ENCODE assay signal across 21 cellular contexts in the genomic region with DNA sequence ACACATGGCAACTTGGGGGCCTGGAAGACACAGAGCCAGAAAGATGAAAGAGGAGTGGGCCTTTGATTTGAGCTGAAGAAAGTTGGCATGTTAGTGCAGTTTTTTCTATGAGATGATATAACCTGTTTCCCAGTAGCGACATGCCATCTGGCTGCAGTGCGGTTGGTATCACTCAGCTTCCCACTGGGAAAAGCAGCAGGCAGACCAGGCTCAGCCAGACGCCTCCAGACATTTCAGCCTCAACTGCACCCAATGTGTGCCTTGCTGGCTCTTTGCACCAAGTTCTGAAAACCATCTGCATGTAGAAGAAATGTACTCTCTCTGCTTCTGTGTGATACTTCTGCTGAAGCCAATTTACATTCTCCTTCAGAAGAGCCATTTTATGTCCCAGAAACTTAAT.
"Had no signal": no experiment of that assay in that cellular context is flagged by ENCODE, and none has a peak within 500 bp of the region (broad histone marks: within the 10 kb centered on the region; RNA-seq: fewer than 3 reads in every experiment).

No MANE protein-coding gene starts in this region.

- H3K9me3 Mint-ChIP-seq: activated naive CD4-positive, alpha-beta T cell treated with anti-CD3 and anti-CD28 coated beads, Interleukin-2, amount 50 U/mL, for 24 hours; endodermal cell; stimulated activated naive CD8-positive, alpha-beta T cell treated with anti-CD3 and anti-CD28 coated beads, Interleukin-15, Interleukin-2, amounts not matched to agents 100 ng/mL and 50 ng/mL, for 24 hours; type B pancreatic cell had no signal

- H3K36me3 Mint-ChIP-seq: activated naive CD4-positive, alpha-beta T cell treated with anti-CD3 and anti-CD28 coated beads, Interleukin-2, amount 50 U/mL, for 24 hours; brain; type B pancreatic cell had no signal

- H3K27ac Mint-ChIP-seq: activated naive CD4-positive, alpha-beta T cell treated with anti-CD3 and anti-CD28 coated beads, Interleukin-2, amount 50 U/mL, for 24 hours; endodermal cell; nephron progenitor cell; stimulated activated naive CD8-positive, alpha-beta T cell treated with anti-CD3 and anti-CD28 coated beads, Interleukin-15, Interleukin-2, amounts not matched to agents 100 ng/mL and 50 ng/mL, for 24 hours; type B pancreatic cell had no signal

- H3K27me3 Mint-ChIP-seq: type B pancreatic cell had no signal

- ATAC-seq: lower lobe of right lung had no signal

- H3K4me3 ChIP-seq: adrenal gland, lower lobe of right lung, suprapubic skin had no signal

- DNase-seq: activated CD4-positive, alpha-beta T cell treated with anti-CD3 and anti-CD28 coated beads, Interleukin-2, amount 50 U/mL, for 1 hour; activated CD4-positive, CD25-positive, alpha-beta regulatory T cell treated with anti-CD3 and anti-CD28 coated beads, Interleukin-2, amount 50 U/mL, for 72 hours; activated CD8-positive, alpha-beta memory T cell treated with anti-CD3 and anti-CD28 coated beads, Interleukin-2, amount 50 U/mL, for 4 hours; activated gamma-delta T cell; activated T-cell treated with anti-CD3 and anti-CD28 coated beads, Interleukin-2, amount 50 U/mL, for 48 hours; adrenal gland; endodermal cell; islet precursor cell; lower lobe of right lung; midbrain; nephron progenitor cell; nucleus accumbens; retina; stimulated activated CD4-positive, alpha-beta T cell treated with anti-CD3 and anti-CD28 coated beads, Interleukin-12 subunit alpha, Interleukin-12 subunit beta, amount 100 ng/mL, for 4 hours; stimulated activated CD4-positive, alpha-beta T cell treated with anti-CD3 and anti-CD28 coated beads, Interleukin-1b, Interleukin-23, amount 100 ng/mL, for 48 hours; T-helper 2 cell had no signal

- H3K4me3 Mint-ChIP-seq: activated naive CD4-positive, alpha-beta T cell treated with anti-CD3 and anti-CD28 coated beads, Interleukin-2, amount 50 U/mL, for 24 hours; endodermal cell; nephron progenitor cell; stimulated activated naive CD8-positive, alpha-beta T cell treated with anti-CD3 and anti-CD28 coated beads, Interleukin-15, Interleukin-2, amounts not matched to agents 100 ng/mL and 50 ng/mL, for 24 hours; type B pancreatic cell had no signal

- H3K4me1 Mint-ChIP-seq: activated naive CD4-positive, alpha-beta T cell treated with anti-CD3 and anti-CD28 coated beads, Interleukin-2, amount 50 U/mL, for 24 hours had no signal
